In the genomic region with DNA sequence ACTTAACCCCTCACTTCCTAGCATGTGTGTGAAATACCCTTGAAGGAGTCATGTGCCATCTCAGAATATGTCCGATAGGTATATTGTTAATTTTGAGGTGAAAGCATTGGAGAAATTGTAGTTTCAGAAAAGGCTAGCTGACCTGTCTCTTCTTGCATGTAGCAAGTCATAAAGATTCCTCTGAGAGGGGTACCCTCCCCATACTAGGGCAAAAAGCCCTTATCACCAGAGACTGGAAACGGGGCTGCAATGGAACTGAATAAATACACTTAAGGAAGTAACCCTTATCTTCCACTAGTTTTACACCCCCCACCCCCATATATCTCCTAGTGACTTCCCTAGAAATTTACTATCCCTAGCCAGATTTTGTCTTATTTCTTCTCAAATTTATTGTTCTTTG, we compare ENCODE assay signal across 10 cellular contexts. TPM values are rescaled to one million over a fixed set of nuclear protein-coding genes. Genes with fewer than 3 reads are reported as not detected.
DNase-seq lines count a peak whose midpoint lies in the region; TF ChIP-seq lines count a peak whose summit lies in the region.
"Had no signal": no experiment of that assay in that cellular context is flagged by ENCODE, and none has a peak within 500 bp of the region (broad histone marks: within the 10 kb centered on the region; RNA-seq: fewer than 3 reads in every experiment).

No MANE protein-coding gene starts in this region.

- peak overlapping the region; percentile 97 for H3K4me3 Mint-ChIP-seq in T-helper 1 cell treated with Interleukin-12 subunit alpha and Interleukin-12 subunit beta and Interleukin-4 antibody, amounts not matched to agents 30 μg/mL and 1 μg/mL, for 36 hours
- peak overlapping the region; percentile 100 for H3K4me3 Mint-ChIP-seq in activated naive CD8-positive, alpha-beta T cell

- H3K36me3 Mint-ChIP-seq in T-helper 1 cell treated with Interleukin-12 subunit alpha and Interleukin-12 subunit beta and Interleukin-4 antibody, amounts not matched to agents 30 μg/mL and 1 μg/mL, for 36 hours (ENCODE audit: low read depth): peaks cover 5% of the 10 kb centered on the region
- peaks cover 4% of the 10 kb centered on the region for H3K36me3 Mint-ChIP-seq in activated naive CD8-positive, alpha-beta T cell

- H3K27me3 Mint-ChIP-seq in T-helper 1 cell treated with Interleukin-12 subunit alpha and Interleukin-12 subunit beta and Interleukin-4 antibody, amounts not matched to agents 30 μg/mL and 1 μg/mL, for 36 hours (ENCODE audit: low read depth): no peaks in the 10 kb centered on the region
- no peaks in the 10 kb centered on the region for H3K27me3 Mint-ChIP-seq in activated naive CD8-positive, alpha-beta T cell

- H3K9me3 Mint-ChIP-seq in T-helper 1 cell treated with Interleukin-12 subunit alpha and Interleukin-12 subunit beta and Interleukin-4 antibody, amounts not matched to agents 30 μg/mL and 1 μg/mL, for 36 hours: no peaks in the 10 kb centered on the region
- no peaks in the 10 kb centered on the region for H3K9me3 Mint-ChIP-seq in activated naive CD8-positive, alpha-beta T cell (ENCODE audit: low read depth)

- TF ChIP-seq EP300 in suprapubic skin (IDR thresholded peaks at IDR 0.05): no peak

- no peak for TF ChIP-seq POLR2A in suprapubic skin (IDR thresholded peaks at IDR 0.05)

- H3K9me3 ChIP-seq in iPS-18c (ENCODE audit: control insufficient read depth, insufficient read depth, low read length): no peaks in the 10 kb centered on the region
- H3K9me3 ChIP-seq in suprapubic skin: no peaks in the 10 kb centered on the region

- no peak for DNase-seq in T-helper 1 cell
- DNase-seq in suprapubic skin (ENCODE audit: low spot score in 2 of 2): no peak
- no peak for DNase-seq in COR-L47 (lab: John Stamatoyannopoulos, UW)
- no peak for DNase-seq in activated CD8-positive, alpha-beta memory T cell treated with anti-CD3 and anti-CD28 coated beads for 24 hours
- no peak for DNase-seq in activated gamma-delta T cell treated with Interleukin-2 at 50 U/mL for 16 hours
- DNase-seq: ACHN, NCI-H2081 had no signal

- H3K4me1 Mint-ChIP-seq in T-helper 1 cell treated with Interleukin-12 subunit alpha and Interleukin-12 subunit beta and Interleukin-4 antibody, amounts not matched to agents 30 μg/mL and 1 μg/mL, for 36 hours (ENCODE audit: low read depth): peaks cover 17% of the 10 kb centered on the region
- peaks cover 25% of the 10 kb centered on the region for H3K4me1 Mint-ChIP-seq in activated naive CD8-positive, alpha-beta T cell (ENCODE audit: low read depth)

- H3K4me1 ChIP-seq in suprapubic skin: peaks cover 30% of the 10 kb centered on the region

- WGBS in suprapubic skin: 52% methylated on average over 2 of the region's 2 CpGs

- TF ChIP-seq CTCF in suprapubic skin (IDR thresholded peaks at IDR 0.05): no peak

- no peaks in the 10 kb centered on the region for H3K27me3 ChIP-seq in suprapubic skin

- H3K4me3 ChIP-seq in iPS-18c (ENCODE audit: insufficient read depth, low read depth, low read length) (peak overlapping the region; percentile 88), suprapubic skin (peak overlapping the region; percentile 80)

- peak overlapping the region; percentile 96 for H3K27ac ChIP-seq in suprapubic skin

- peak overlapping the region; percentile 55 for H3K27ac Mint-ChIP-seq in T-helper 1 cell treated with Interleukin-12 subunit alpha and Interleukin-12 subunit beta and Interleukin-4 antibody, amounts not matched to agents 30 μg/mL and 1 μg/mL, for 36 hours
- H3K27ac Mint-ChIP-seq in activated naive CD8-positive, alpha-beta T cell: peak overlapping the region; percentile 83

- peaks cover 33% of the 10 kb centered on the region for H3K36me3 ChIP-seq in suprapubic skin

RNA-seq across cellular contexts. Expression of a gene that starts 1.8 kb away (rescaled TPM):
- 100 to 1,000 TPM in 1 of 4 donors, 10 to 100 TPM in 3; 72.1 to 101 (median 85.6) TPM for total RNA-seq in suprapubic skin

RNA-seq across cellular contexts. Expression of a gene that starts 6.8 kb away (rescaled TPM):
- total RNA-seq in suprapubic skin: 10 to 100 TPM in 3 of 4 donors, 1 to 10 TPM in 1; 6.7 to 15.5 (median 12.3) TPM

RNA-seq across cellular contexts. Expression of a gene that starts 28.3 kb away (rescaled TPM):
- 1 to 10 TPM; 4.3 to 8.0 (median 6.6) TPM for total RNA-seq in suprapubic skin

RNA-seq across cellular contexts. Expression of a gene that starts 30.7 kb away (rescaled TPM):
- total RNA-seq in suprapubic skin: 1 to 10 TPM; 2.5 to 8.5 (median 4.1) TPM

RNA-seq across cellular contexts. Expression of a gene that starts 45.3 kb away (rescaled TPM):
- 1 to 10 TPM in 1 of 4 donors, not detected in 3; 1.0 TPM for total RNA-seq in suprapubic skin
